1 cellular context compared by ENCODE assay signal in the genomic region with DNA sequence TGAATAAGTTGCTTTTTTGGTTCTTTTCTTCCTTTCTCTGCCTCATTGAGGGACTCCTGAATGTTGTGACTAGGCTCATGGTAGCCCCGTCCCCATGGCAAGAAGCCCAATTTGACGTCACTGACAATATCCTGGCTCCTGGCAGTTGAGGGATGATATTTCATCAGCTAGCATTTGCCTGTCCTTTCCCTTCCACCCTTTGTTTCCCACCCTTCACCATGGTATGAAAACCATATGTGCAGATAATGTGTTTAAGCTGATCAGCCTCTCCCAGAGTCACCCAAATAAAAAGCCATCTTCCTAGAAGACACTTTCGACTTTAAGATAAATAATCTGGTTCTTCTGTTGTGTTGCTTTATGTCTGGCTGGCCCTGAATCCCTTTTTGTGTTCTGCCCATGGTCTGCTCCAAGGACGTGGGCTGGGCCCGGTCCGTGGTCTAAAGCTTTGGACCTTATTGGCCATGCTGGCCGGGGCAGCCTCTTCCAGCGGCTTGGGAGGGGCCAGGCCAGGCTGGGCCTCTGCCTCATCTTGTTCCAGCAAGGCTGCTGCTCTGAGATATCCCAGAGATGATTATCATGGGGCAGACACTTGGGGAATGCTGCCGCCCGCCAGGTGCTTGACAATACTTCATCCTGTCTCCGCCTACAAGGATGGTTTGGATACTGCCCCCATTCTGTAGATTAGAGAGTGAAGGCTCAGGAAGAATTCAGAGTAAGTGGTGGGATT.
TF ChIP-seq lines count a peak whose summit lies in the region.

No MANE protein-coding gene starts in this region.

TF ChIP-seq in K562, 482 proteins besides CTCF, POLR2A, EP300 and RAD21 (continued from another document):
- TF ChIP-seq TEAD4 (IDR thresholded peaks at IDR 0.05; ENCODE audit: low read length) (peak; percentile 21; the same call in 1 of the 2 replicates), TEAD4 (CRISPR knock-in tag; IDR thresholded peaks at IDR 0.05; ENCODE audit: borderline replicate concordance) (no peak), NEUROD1 (IDR thresholded peaks at IDR 0.05; ENCODE audit: borderline replicate concordance, low read depth, low read length, partially characterized antibody) (no peak), KLF10 (CRISPR knock-in tag; IDR thresholded peaks at IDR 0.05) (no peak), BRD9 (IDR thresholded peaks at IDR 0.05; ENCODE audit: low read depth, partially characterized antibody) (no peak), GATA2 (CRISPR knock-in tag; IDR thresholded peaks at IDR 0.05) (peak; percentile 32; the same call in 1 of the 2 replicates), FOXP1 (CRISPR knock-in tag; IDR thresholded peaks at IDR 0.05) (no peak), TBL1XR1 (IDR thresholded peaks at IDR 0.05; ENCODE audit: low read length in 2 of 2) (no peak), HDAC3 (IDR thresholded peaks at IDR 0.05; ENCODE audit: borderline replicate concordance, partially characterized antibody) (no peak), NFE2 (IDR thresholded peaks at IDR 0.05; ENCODE audit: low read depth) (no peak), LCOR (CRISPR knock-in tag; IDR thresholded peaks at IDR 0.05) (no peak), DNMT1 (IDR thresholded peaks at IDR 0.05) (no peak), ZKSCAN3 (CRISPR knock-in tag; IDR thresholded peaks at IDR 0.05) (peak; percentile 80), TCF3 (CRISPR knock-in tag; IDR thresholded peaks at IDR 0.05) (peak; percentile 31; the same call in 1 of the 2 replicates), SIRT6 (IDR thresholded peaks at IDR 0.05; ENCODE audit: low read depth, low read length) (no peak), KLF6 (CRISPR knock-in tag; IDR thresholded peaks at IDR 0.05; ENCODE audit: borderline replicate concordance) (no peak), CTBP1 (IDR thresholded peaks at IDR 0.05; ENCODE audit: borderline replicate concordance) (peak; percentile 68), ZNF212 (CRISPR knock-in tag; IDR thresholded peaks at IDR 0.05) (no peak), CEBPG (CRISPR knock-in tag; IDR thresholded peaks at IDR 0.05) (0 out of 2 replicates have a peak, but pooled peaks have one; percentile 9), CEBPG (tag; conservative IDR thresholded peaks at IDR 0.05 in 1 of 2, IDR thresholded peaks at IDR 0.05 in 1 of 2) (no peak; a peak in 1 of 4 replicates), C11orf30 (IDR thresholded peaks at IDR 0.05; ENCODE audit: low read depth) (no peak)
- TF ChIP-seq, protein P1, sequence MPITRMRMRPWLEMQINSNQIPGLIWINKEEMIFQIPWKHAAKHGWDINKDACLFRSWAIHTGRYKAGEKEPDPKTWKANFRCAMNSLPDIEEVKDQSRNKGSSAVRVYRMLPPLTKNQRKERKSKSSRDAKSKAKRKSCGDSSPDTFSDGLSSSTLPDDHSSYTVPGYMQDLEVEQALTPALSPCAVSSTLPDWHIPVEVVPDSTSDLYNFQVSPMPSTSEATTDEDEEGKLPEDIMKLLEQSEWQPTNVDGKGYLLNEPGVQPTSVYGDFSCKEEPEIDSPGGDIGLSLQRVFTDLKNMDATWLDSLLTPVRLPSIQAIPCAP (CRISPR knock-in tag; IDR thresholded peaks at IDR 0.05; ENCODE audit: borderline replicate concordance) = no peak
- TF ChIP-seq, protein P2, sequence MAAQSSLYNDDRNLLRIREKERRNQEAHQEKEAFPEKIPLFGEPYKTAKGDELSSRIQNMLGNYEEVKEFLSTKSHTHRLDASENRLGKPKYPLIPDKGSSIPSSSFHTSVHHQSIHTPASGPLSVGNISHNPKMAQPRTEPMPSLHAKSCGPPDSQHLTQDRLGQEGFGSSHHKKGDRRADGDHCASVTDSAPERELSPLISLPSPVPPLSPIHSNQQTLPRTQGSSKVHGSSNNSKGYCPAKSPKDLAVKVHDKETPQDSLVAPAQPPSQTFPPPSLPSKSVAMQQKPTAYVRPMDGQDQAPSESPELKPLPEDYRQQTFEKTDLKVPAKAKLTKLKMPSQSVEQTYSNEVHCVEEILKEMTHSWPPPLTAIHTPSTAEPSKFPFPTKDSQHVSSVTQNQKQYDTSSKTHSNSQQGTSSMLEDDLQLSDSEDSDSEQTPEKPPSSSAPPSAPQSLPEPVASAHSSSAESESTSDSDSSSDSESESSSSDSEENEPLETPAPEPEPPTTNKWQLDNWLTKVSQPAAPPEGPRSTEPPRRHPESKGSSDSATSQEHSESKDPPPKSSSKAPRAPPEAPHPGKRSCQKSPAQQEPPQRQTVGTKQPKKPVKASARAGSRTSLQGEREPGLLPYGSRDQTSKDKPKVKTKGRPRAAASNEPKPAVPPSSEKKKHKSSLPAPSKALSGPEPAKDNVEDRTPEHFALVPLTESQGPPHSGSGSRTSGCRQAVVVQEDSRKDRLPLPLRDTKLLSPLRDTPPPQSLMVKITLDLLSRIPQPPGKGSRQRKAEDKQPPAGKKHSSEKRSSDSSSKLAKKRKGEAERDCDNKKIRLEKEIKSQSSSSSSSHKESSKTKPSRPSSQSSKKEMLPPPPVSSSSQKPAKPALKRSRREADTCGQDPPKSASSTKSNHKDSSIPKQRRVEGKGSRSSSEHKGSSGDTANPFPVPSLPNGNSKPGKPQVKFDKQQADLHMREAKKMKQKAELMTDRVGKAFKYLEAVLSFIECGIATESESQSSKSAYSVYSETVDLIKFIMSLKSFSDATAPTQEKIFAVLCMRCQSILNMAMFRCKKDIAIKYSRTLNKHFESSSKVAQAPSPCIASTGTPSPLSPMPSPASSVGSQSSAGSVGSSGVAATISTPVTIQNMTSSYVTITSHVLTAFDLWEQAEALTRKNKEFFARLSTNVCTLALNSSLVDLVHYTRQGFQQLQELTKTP (IDR thresholded peaks at IDR 0.05; ENCODE audit: low read depth in 1 of 2, partially characterized antibody in 2 of 2) = no peak
- TF ChIP-seq, protein P3, sequence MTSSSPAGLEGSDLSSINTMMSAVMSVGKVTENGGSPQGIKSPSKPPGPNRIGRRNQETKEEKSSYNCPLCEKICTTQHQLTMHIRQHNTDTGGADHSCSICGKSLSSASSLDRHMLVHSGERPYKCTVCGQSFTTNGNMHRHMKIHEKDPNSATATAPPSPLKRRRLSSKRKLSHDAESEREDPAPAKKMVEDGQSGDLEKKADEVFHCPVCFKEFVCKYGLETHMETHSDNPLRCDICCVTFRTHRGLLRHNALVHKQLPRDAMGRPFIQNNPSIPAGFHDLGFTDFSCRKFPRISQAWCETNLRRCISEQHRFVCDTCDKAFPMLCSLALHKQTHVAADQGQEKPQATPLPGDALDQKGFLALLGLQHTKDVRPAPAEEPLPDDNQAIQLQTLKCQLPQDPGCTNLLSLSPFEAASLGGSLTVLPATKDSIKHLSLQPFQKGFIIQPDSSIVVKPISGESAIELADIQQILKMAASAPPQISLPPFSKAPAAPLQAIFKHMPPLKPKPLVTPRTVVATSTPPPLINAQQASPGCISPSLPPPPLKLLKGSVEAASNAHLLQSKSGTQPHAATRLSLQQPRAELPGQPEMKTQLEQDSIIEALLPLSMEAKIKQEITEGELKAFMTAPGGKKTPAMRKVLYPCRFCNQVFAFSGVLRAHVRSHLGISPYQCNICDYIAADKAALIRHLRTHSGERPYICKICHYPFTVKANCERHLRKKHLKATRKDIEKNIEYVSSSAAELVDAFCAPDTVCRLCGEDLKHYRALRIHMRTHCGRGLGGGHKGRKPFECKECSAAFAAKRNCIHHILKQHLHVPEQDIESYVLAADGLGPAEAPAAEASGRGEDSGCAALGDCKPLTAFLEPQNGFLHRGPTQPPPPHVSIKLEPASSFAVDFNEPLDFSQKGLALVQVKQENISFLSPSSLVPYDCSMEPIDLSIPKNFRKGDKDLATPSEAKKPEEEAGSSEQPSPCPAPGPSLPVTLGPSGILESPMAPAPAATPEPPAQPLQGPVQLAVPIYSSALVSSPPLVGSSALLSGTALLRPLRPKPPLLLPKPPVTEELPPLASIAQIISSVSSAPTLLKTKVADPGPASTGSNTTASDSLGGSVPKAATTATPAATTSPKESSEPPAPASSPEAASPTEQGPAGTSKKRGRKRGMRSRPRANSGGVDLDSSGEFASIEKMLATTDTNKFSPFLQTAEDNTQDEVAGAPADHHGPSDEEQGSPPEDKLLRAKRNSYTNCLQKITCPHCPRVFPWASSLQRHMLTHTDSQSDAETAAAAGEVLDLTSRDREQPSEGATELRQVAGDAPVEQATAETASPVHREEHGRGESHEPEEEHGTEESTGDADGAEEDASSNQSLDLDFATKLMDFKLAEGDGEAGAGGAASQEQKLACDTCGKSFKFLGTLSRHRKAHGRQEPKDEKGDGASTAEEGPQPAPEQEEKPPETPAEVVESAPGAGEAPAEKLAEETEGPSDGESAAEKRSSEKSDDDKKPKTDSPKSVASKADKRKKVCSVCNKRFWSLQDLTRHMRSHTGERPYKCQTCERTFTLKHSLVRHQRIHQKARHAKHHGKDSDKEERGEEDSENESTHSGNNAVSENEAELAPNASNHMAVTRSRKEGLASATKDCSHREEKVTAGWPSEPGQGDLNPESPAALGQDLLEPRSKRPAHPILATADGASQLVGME (CRISPR knock-in tag; IDR thresholded peaks at IDR 0.05) = no peak
- TF ChIP-seq, protein P4, sequence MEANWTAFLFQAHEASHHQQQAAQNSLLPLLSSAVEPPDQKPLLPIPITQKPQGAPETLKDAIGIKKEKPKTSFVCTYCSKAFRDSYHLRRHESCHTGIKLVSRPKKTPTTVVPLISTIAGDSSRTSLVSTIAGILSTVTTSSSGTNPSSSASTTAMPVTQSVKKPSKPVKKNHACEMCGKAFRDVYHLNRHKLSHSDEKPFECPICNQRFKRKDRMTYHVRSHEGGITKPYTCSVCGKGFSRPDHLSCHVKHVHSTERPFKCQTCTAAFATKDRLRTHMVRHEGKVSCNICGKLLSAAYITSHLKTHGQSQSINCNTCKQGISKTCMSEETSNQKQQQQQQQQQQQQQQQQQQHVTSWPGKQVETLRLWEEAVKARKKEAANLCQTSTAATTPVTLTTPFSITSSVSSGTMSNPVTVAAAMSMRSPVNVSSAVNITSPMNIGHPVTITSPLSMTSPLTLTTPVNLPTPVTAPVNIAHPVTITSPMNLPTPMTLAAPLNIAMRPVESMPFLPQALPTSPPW (CRISPR knock-in tag; IDR thresholded peaks at IDR 0.05) = peak; percentile 20; the same call in 1 of the 2 replicates
